In the genomic region with DNA sequence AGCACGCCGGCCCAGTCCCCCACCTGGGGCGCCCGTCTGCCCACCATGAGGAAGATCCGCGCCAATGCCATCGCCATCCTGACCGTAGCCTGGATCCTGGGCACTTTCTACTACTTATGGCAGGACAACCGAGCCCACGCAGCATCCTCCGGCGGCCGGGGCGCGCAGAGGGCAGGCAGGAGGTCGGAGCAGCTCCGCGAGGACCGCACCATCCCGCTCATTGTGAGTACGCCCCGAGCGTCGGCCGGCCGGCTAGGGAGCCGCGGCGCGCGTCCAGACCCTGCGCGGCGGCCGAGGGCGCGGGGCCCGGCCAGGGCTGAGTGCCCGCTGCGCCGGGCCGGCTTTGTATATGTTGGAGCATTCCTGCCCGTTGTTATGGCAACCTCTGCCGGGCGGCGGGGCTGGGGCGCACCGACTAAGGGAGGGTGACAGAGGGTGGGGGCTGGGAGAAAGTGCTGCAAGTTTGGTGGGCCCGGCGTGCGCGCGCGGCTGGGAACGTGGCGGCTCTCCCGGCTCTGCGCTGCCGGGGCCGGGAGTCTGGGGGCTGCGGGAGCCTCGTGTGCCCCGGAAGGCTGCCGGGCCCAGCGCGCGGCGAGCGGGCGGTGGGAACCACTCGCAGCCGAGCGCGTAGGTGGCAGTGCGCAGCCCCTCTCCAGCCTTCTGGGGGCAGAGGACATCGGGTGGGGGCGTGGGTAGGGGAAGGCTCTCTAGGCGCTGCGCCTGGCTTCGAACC, we compare ENCODE assay signal across 8 cellular contexts. TPM values are rescaled to one million over a fixed set of nuclear protein-coding genes. Genes with fewer than 3 reads are reported as not detected.
DNase-seq lines count a peak whose midpoint lies in the region; ATAC-seq and TF ChIP-seq lines count a peak whose summit lies in the region.

No MANE protein-coding gene starts in this region.

- POLR2A ChIA-PET in MCF 10A (lab: Yijun Ruan, JAX), result no interaction called here

- CTCF ChIA-PET in MCF 10A (lab: Yijun Ruan, JAX), result interaction anchor here (0.5 to 0.9 kb wide), 3 partner anchors 12 to 307 kb away, joined by 3 read pairs; no protein-coding TSS in a partner anchor

- TF ChIP-seq CTCF in CD14-positive monocyte (IDR thresholded peaks at IDR 0.05), result no peak
- TF ChIP-seq CTCF in MCF 10A (IDR thresholded peaks at IDR 0.05; ENCODE audit: unreplicated experiment), result no peak
- TF ChIP-seq CTCF in left lung (IDR thresholded peaks at IDR 0.05), result no peak
- no peak for TF ChIP-seq CTCF in thyroid gland (IDR thresholded peaks at IDR 0.05)

- no peak for TF ChIP-seq POLR2A in thyroid gland (IDR thresholded peaks at IDR 0.05)

- peaks cover 15% of the 10 kb centered on the region for H3K4me1 ChIP-seq in HUES6 (ENCODE audit: control insufficient read depth, insufficient read depth, low read length)
- peaks cover 3 to 23% of the 10 kb centered on the region in 2 donors for H3K4me1 ChIP-seq in left lung
- peaks cover 6 to 22% of the 10 kb centered on the region in 2 donors for H3K4me1 ChIP-seq in thyroid gland

- H3K27ac Mint-ChIP-seq in CD14-positive monocyte (no peak overlapping the region), MCF 10A (ENCODE audit: low read depth, unreplicated experiment) (no peak overlapping the region)

- H3K9me3 ChIP-seq in HUES6 (ENCODE audit: control insufficient read depth, insufficient read depth, low read depth, low read length) (no peaks in the 10 kb centered on the region), left lung (no peaks in the 10 kb centered on the region), thyroid gland (no peaks in the 10 kb centered on the region)

- peak overlapping the region; percentile 60 for H3K9ac ChIP-seq in HUES6 (ENCODE audit: low read length)

- H3K4me3 Mint-ChIP-seq in CD14-positive monocyte (peak overlapping the region; percentile 39 to 86), MCF 10A (ENCODE audit: unreplicated experiment) (peak overlapping the region; percentile 43)

- intact Hi-C loops in CD14-positive monocyte (cut with micrococcal nuclease) (no loop called here), MCF 10A (cut with micrococcal nuclease) (no loop called here), left lung (cut with DNase I) (no loop called here), thyroid gland (cut with DNase I) (no loop called here)

- H3K9me3 Mint-ChIP-seq in CD14-positive monocyte (peaks cover 0 to 9% (median 4%) of the 10 kb centered on the region in 7 donors), MCF 10A (ENCODE audit: unreplicated experiment) (no peaks in the 10 kb centered on the region)

- no TSS peak for BruUV-seq in MCF 10A (replicated peaks; lab: Mats Ljungman, UMichigan)

- H3K27me3 ChIP-seq in HUES6 (ENCODE audit: control insufficient read depth, insufficient read depth, low read length) (peaks cover 84% of the 10 kb centered on the region), left lung (peaks cover 33 to 97% of the 10 kb centered on the region in 2 donors), thyroid gland (no peaks in the 10 kb centered on the region)

- ATAC-seq in left lung, result peak; percentile 38
- ATAC-seq in GM18520 (IDR thresholded peaks at IDR 0.05; ENCODE audit: unreplicated experiment), result no peak

- 0 to 1% methylated on average over 7 to 22 of the region's 80 CpGs for WGBS in thyroid gland, 2 donors

- H3K36me3 ChIP-seq in HUES6 (ENCODE audit: control insufficient read depth, insufficient read depth, low read length) (no peaks in the 10 kb centered on the region), left lung (no peaks in the 10 kb centered on the region), thyroid gland (no peaks in the 10 kb centered on the region)

- H3K27me3 Mint-ChIP-seq in CD14-positive monocyte (ENCODE audit: low read depth in 3 of 3), result peaks cover 61 to 89% (median 73%) of the 10 kb centered on the region in 3 donors
- peaks cover 61% of the 10 kb centered on the region for H3K27me3 Mint-ChIP-seq in MCF 10A (ENCODE audit: insufficient read depth, unreplicated experiment)

- H3K4me3 ChIP-seq in HUES6 (ENCODE audit: low read depth, low read length), result peak overlapping the region; percentile 91
- peak overlapping the region; percentile 45 to 47 for H3K4me3 ChIP-seq in left lung
- H3K4me3 ChIP-seq in thyroid gland (replicated peaks in 1 of 3), result peak overlapping the region; percentile 14 to 42 (median 35)

- no peak for DNase-seq in CD14-positive monocyte (ENCODE audit: low spot score)
- no peak for DNase-seq in MCF 10A (ENCODE audit: unreplicated experiment)
- DNase-seq in left lung, result no peak
- DNase-seq in thyroid gland, result peak in 1 of 2 donors; percentile 35
- DNase-seq in amniotic stem cell (lab: John Stamatoyannopoulos, UW), result no peak
- DNase-seq in A172 (ENCODE audit: low spot score), result no peak

- H3K27ac ChIP-seq in HUES6 (ENCODE audit: low read depth, low read length) (no peak overlapping the region), left lung (no peak overlapping the region), thyroid gland (no peak overlapping the region)

- H3K4me1 Mint-ChIP-seq in CD14-positive monocyte (peaks cover 10% of the 10 kb centered on the region), MCF 10A (ENCODE audit: insufficient read depth, unreplicated experiment) (no peaks in the 10 kb centered on the region)

- H3K36me3 Mint-ChIP-seq in CD14-positive monocyte, result no peaks in the 10 kb centered on the region
- no peaks in the 10 kb centered on the region for H3K36me3 Mint-ChIP-seq in MCF 10A (ENCODE audit: insufficient read depth, unreplicated experiment)

RNA-seq across cellular contexts. Expression of gene GALNT16, which starts 0.5 kb away (rescaled TPM):
- not detected for polyA plus RNA-seq in CD14-positive monocyte
- total RNA-seq in MCF 10A (2022) (not detected in 2 replicates), left lung (1 to 10 TPM; 2.4 to 3.0 TPM), thyroid gland (1 to 10 TPM; 2.2 to 7.1 (median 6.9) TPM)
- 4.8 and 5.7 TPM in 2 replicates for total RNA-seq in A172 (2014; rRNA removed; shearing (Covaris generic))

Comparison
In these comparisons a context has a peak if more than half of its experiments do, and no peak if none do; other contexts are left out.
1. H3K4me3 ChIP-seq: peak in every context shown above with its lines; median percentile 91 in HUES6; 46 in left lung; 35 in thyroid gland.